ENCODE assay signal across 3 cellular contexts in the genomic region with DNA sequence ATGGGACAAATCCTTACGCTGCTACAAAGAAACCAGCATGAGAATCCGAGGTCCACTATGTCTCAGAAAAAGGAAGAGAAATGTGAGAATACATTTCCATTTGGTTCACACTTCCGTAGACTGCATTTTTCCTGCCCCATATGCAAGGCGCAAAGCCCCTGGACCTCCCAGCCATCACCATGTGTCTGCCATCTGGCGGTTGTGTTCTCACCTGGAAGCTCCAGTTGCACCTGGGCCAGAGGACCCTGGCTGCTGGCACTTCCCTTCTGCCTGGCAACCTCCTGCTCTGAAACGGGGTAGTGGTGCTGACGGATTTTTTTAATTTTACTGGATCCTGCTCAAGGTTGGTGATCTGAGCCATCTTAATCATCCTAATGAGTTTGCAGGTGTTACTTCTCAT. TPM values are rescaled to one million over a fixed set of nuclear protein-coding genes. Genes with fewer than 3 reads are reported as not detected.
"Had no signal": no experiment of that assay in that cellular context is flagged by ENCODE, and none has a peak within 500 bp of the region (broad histone marks: within the 10 kb centered on the region; RNA-seq: fewer than 3 reads in every experiment).

No MANE protein-coding gene starts in this region.

RNA-seq across cellular contexts. Expression of a gene that starts 41.4 kb away (rescaled TPM):
- total RNA-seq: occipital lobe, smooth muscle cell had no signal
- polyA plus RNA-seq: neural cell, smooth muscle cell had no signal
